In the genomic region with DNA sequence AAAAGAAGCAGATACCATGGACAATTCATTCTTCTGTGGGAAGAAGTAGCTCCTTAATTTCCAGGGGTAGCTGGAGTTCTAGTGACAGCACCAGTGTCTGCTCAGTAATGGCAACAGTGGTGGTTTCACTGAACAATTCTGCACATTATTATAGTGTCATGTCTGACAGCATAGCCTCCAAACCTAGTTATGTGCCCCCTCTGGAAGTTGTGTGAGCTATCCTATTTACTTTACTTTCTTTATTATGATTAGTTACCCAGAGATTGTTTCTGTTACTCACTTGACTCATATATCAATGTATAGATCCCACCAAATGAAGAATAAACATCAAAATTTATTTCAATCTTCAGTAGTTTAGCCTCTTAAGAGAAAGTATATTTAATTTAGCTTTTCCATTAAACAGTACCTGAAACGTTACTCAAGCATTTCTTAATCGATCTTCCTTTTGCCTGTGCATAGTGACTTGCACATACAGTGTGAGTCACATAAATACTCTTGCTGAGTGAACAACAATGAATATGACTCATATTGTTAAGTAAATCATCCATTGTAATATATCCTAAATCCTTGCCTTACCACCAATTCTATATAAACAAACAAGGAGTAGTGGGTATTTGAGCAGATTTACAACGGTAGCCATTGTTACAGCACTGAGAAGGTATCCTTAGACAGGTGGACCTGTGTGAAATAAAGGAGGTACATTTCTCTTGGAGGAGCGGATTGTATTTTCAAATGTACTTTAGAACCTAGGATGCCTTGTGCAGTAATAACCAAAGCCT, we compare ENCODE assay signal across 12 cellular contexts.
DNase-seq lines count a peak whose midpoint lies in the region; ATAC-seq, FAIRE-seq and TF ChIP-seq lines count a peak whose summit lies in the region.
"Had no signal": no experiment of that assay in that cellular context is flagged by ENCODE, and none has a peak within 500 bp of the region (broad histone marks: within the 10 kb centered on the region; RNA-seq: fewer than 3 reads in every experiment).

No MANE protein-coding gene starts in this region.

- CTCF ChIA-PET in RWPE1 (lab: Yijun Ruan, JAX) = interaction anchor here (1.3 kb wide), 1 partner anchor 35 kb away, joined by 4 read pairs; no protein-coding TSS in a partner anchor

- no peaks in the 10 kb centered on the region for H3K27me3 ChIP-seq in esophagus squamous epithelium

- peaks cover 0 to 32% (median 4%) of the 10 kb centered on the region in 3 donors for H3K4me1 ChIP-seq in esophagus squamous epithelium

- H3K36me3 ChIP-seq in esophagus squamous epithelium = no peaks in the 10 kb centered on the region
- H3K36me3 ChIP-seq: HAP-1 had no signal

- H3K4me3 ChIP-seq in esophagus squamous epithelium (no peak overlapping the region), skeletal muscle cell (ENCODE audit: low read depth, low read length) (no peak overlapping the region)
- H3K4me3 ChIP-seq: HAP-1, K562, mucosa of descending colon had no signal

- FAIRE-seq in RCC 7860 (lab: Jason Lieb, UNC) = no peak
- FAIRE-seq: K562 had no signal

- intact Hi-C loops in esophagus squamous epithelium (cut with DNase I) = no loop called here

- DNase-seq in ELR (ENCODE audit: low read depth) (peak; percentile 90), RWPE1 (ENCODE audit: low spot score) (peak; percentile 63), esophagus squamous epithelium (lab: John Stamatoyannopoulos, UW) (no peak), skeletal muscle cell (ENCODE audit: low read depth) (peak; percentile 76), RCC 7860 (ENCODE audit: low spot score) (no peak), islet precursor cell (no peak)
- DNase-seq: effector CD4-positive, alpha-beta T cell; mucosa of descending colon had no signal

- no peaks in the 10 kb centered on the region for H3K9me3 ChIP-seq in esophagus squamous epithelium
- H3K9me3 ChIP-seq: mucosa of descending colon had no signal

- H3K27ac ChIP-seq in RWPE1 = no peak overlapping the region
- peak overlapping the region; percentile 73 to 78 (median 76) for H3K27ac ChIP-seq in esophagus squamous epithelium

- no peak for TF ChIP-seq POLR2A in esophagus squamous epithelium (IDR thresholded peaks at IDR 0.05)

- TF ChIP-seq CTCF in RWPE1 (conservative IDR thresholded peaks at IDR 0.05; ENCODE audit: low read depth) = no peak
- TF ChIP-seq CTCF in esophagus squamous epithelium (IDR thresholded peaks at IDR 0.05) = no peak

- POLR2A ChIA-PET in RWPE1 (lab: Yijun Ruan, JAX; ENCODE audit: low non-redundant PET) = no interaction called here

- ATAC-seq in GM21447 (IDR thresholded peaks at IDR 0.05; ENCODE audit: unreplicated experiment) (no peak), HG02678 (IDR thresholded peaks at IDR 0.05; ENCODE audit: unreplicated experiment) (no peak)
- ATAC-seq: K562, mucosa of descending colon had no signal

- WGBS in esophagus squamous epithelium, 2 donors = 40 to 52% methylated on average over 4 of the region's 4 CpGs

Comparison
In these comparisons a context has a peak if more than half of its experiments do, and no peak if none do; other contexts are left out.
1. DNase-seq: peak in ELR (single experiment), RWPE1 (single experiment) and skeletal muscle cell (single experiment); none in esophagus squamous epithelium (single experiment), RCC 7860 (single experiment) and islet precursor cell (single experiment).